Comparison of ENCODE assay signal across 7 cellular contexts in the genomic region with DNA sequence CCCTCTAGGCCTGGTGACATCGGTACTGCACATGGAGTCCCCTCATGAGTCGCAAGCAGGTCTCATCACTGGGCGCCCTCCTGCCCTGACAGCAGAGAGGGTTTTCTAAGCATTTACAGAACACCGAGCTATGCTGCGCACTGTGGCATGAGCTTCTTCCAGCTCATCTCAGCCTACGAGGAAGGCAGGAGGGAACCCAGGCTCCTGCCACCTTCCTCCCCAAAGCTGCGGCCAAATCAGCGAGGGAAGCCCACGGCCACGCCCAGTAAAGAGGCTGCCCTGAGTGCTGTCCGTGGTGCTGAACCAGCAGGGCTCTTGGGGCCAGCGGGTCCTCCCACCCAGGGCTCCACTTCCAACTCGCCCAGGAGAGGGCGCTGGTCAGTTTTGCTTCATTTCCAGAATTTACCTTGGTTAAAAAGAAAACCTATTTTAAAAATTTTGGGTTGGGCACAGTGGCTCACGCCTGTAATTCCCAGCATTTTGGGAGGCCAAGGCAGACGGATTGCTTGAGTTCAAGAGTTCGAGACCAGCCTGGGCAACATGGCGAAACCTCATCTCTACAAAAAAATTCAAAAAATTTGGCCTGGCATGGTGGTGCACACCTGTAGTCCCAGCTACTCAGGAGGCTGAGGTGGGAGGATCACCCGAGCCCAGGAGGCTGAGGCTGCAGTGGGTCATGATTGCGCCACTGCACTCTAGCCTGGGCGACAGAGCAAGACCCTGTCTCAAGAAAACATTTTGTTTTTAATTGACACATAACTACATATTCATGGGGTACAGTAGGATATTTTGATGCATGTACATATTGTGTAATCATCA. TPM values are rescaled to one million over a fixed set of nuclear protein-coding genes. Genes with fewer than 3 reads are reported as not detected.
DNase-seq lines count a peak whose midpoint lies in the region; ATAC-seq and TF ChIP-seq lines count a peak whose summit lies in the region.

No MANE protein-coding gene starts in this region.

- TF ChIP-seq RAD21 in liver (IDR thresholded peaks at IDR 0.05): peak in 1 of 2 donors; percentile 38

- peak; percentile 85 for DNase-seq in GM12865 (ENCODE audit: low read depth)
- peak; percentile 81 for DNase-seq in MG63
- peak; percentile 12 for DNase-seq in activated CD4-positive, CD25-positive, alpha-beta regulatory T cell treated with anti-CD3 and anti-CD28 coated beads, Interleukin-2, amount 50 U/mL, for 16 hours (ENCODE audit: low read depth, low spot score)
- peak; percentile 65 for DNase-seq in dedifferentiated amniotic fluid mesenchymal stem cell (ENCODE audit: extremely low spot score)
- peak; percentile 28 for DNase-seq in stimulated activated CD8-positive, alpha-beta memory T cell treated with anti-CD3 and anti-CD28 coated beads, Interleukin-12 subunit alpha, Interleukin-12 subunit beta, amount 100 ng/mL, for 24 hours (ENCODE audit: extremely low read depth)

- H3K27ac ChIP-seq in liver (ENCODE audit: low read depth in 1 of 2, low read length in 2 of 2): no peak overlapping the region

- H3K36me3 ChIP-seq in MG63 (no peaks in the 10 kb centered on the region), liver (ENCODE audit: control insufficient read depth in 4 of 4, insufficient read depth in 3 of 4, low read depth in 1 of 4, low read length in 3 of 4) (no peaks in the 10 kb centered on the region)

- H3K4me3 ChIP-seq in GM12865 (ENCODE audit: low read depth, low read length) (no peak overlapping the region), MG63 (no peak overlapping the region), liver (ENCODE audit: low read depth in 1 of 3, low read length in 3 of 3) (no peak overlapping the region)

- H3K9me3 ChIP-seq in MG63 (no peaks in the 10 kb centered on the region), liver (ENCODE audit: control insufficient read depth in 4 of 4, low read length in 3 of 4) (no peaks in the 10 kb centered on the region)

- peaks cover 15% of the 10 kb centered on the region for H3K27me3 ChIP-seq in MG63
- peaks cover 0 to 4% (median 0%) of the 10 kb centered on the region in 4 donors for H3K27me3 ChIP-seq in liver (ENCODE audit: control insufficient read depth in 4 of 4, insufficient read depth in 4 of 4, low read length in 3 of 4)

- H3K9ac ChIP-seq in liver (ENCODE audit: low read depth in 1 of 2, low read length in 2 of 2): no peak overlapping the region

- no peaks in the 10 kb centered on the region for H3K4me1 ChIP-seq in liver (ENCODE audit: control insufficient read depth in 4 of 4, insufficient read depth in 4 of 4, low read length in 3 of 4)

- no peak for ATAC-seq in GM19455 (IDR thresholded peaks at IDR 0.05; ENCODE audit: unreplicated experiment)

- TF ChIP-seq CTCF in GM12865 (IDR thresholded peaks at IDR 0.05; ENCODE audit: insufficient read depth, low read depth, low read length, missing control alignments) (peak; percentile 64), liver (IDR thresholded peaks at IDR 0.05; ENCODE audit: low read depth, low read length, missing input control) (peak; percentile 39)

- WGBS in liver: 37% methylated on average over 21 of the region's 21 CpGs

TF ChIP-seq in liver, 16 proteins besides CTCF, POLR2A, EP300 and RAD21:
- TF ChIP-seq GABPA (IDR thresholded peaks at IDR 0.05 in 1 of 2, conservative IDR thresholded peaks at IDR 0.05 in 1 of 2): no peak
- TF ChIP-seq, protein P1, sequence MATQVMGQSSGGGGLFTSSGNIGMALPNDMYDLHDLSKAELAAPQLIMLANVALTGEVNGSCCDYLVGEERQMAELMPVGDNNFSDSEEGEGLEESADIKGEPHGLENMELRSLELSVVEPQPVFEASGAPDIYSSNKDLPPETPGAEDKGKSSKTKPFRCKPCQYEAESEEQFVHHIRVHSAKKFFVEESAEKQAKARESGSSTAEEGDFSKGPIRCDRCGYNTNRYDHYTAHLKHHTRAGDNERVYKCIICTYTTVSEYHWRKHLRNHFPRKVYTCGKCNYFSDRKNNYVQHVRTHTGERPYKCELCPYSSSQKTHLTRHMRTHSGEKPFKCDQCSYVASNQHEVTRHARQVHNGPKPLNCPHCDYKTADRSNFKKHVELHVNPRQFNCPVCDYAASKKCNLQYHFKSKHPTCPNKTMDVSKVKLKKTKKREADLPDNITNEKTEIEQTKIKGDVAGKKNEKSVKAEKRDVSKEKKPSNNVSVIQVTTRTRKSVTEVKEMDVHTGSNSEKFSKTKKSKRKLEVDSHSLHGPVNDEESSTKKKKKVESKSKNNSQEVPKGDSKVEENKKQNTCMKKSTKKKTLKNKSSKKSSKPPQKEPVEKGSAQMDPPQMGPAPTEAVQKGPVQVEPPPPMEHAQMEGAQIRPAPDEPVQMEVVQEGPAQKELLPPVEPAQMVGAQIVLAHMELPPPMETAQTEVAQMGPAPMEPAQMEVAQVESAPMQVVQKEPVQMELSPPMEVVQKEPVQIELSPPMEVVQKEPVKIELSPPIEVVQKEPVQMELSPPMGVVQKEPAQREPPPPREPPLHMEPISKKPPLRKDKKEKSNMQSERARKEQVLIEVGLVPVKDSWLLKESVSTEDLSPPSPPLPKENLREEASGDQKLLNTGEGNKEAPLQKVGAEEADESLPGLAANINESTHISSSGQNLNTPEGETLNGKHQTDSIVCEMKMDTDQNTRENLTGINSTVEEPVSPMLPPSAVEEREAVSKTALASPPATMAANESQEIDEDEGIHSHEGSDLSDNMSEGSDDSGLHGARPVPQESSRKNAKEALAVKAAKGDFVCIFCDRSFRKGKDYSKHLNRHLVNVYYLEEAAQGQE (IDR thresholded peaks at IDR 0.05): peak; percentile 100
TF ChIP-seq in liver: peak in this region for 1.

RNA-seq across cellular contexts. Expression of a gene that starts 34.2 kb away (rescaled TPM):
- not detected in 2 replicates for total RNA-seq in MG63 (2014; rRNA removed; shearing (Covaris generic); ENCODE audit: low replicate concordance)
- total RNA-seq in liver: not detected
- not detected for polyA plus RNA-seq in liver

Comparison
In these comparisons a context has a peak if more than half of its experiments do, and no peak if none do; other contexts are left out.
1. DNase-seq: peak in every context shown above with its lines; median percentile 85 in GM12865; 81 in MG63; 65 in dedifferentiated amniotic fluid mesenchymal stem cell; 28 in stimulated activated CD8-positive, alpha-beta memory T cell treated with anti-CD3 and anti-CD28 coated beads, Interleukin-12 subunit alpha, Interleukin-12 subunit beta, amount 100 ng/mL, for 24 hours; 12 in activated CD4-positive, CD25-positive, alpha-beta regulatory T cell treated with anti-CD3 and anti-CD28 coated beads, Interleukin-2, amount 50 U/mL, for 16 hours.